In the genomic region with DNA sequence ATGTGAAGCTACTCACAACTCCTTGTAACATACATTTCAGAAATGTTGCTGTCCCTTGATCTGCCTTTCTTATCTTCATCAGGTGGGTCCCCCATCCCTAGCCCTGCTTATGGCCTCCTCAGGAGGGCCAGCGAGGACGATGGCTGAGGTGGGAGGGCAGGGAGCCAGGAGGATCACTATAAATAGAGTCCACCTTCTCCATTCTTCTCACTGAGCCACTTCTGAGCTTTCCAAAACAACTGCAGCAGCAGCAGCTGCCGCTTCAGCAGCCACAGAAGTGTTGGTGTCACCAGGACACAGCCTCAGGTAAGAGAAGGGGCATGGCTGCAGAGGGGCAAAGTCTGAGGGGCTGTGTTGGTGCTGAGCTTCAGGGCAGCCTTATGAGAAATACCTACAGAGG, we compare ENCODE assay signal across 2 cellular contexts.
TF ChIP-seq lines count a peak whose summit lies in the region.

No MANE protein-coding gene starts in this region.

TF ChIP-seq in IMR-90, 13 proteins besides CTCF, POLR2A, EP300 and RAD21:
- TF ChIP-seq, protein P1, sequence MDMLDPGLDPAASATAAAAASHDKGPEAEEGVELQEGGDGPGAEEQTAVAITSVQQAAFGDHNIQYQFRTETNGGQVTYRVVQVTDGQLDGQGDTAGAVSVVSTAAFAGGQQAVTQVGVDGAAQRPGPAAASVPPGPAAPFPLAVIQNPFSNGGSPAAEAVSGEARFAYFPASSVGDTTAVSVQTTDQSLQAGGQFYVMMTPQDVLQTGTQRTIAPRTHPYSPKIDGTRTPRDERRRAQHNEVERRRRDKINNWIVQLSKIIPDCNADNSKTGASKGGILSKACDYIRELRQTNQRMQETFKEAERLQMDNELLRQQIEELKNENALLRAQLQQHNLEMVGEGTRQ (IDR thresholded peaks at IDR 0.05; ENCODE audit: low read depth, low read length), result no peak
- TF ChIP-seq RFX5 (IDR thresholded peaks at IDR 0.05; ENCODE audit: low read depth, low read length) (no peak), MAFK (IDR thresholded peaks at IDR 0.05; ENCODE audit: low read depth, low read length) (no peak), SMC3 (IDR thresholded peaks at IDR 0.05; ENCODE audit: low read depth, low read length) (no peak), CEBPB (IDR thresholded peaks at IDR 0.05; ENCODE audit: low read depth, low read length) (no peak), MAZ (IDR thresholded peaks at IDR 0.05; ENCODE audit: borderline replicate concordance, low read depth, low read length) (no peak), MXI1 (IDR thresholded peaks at IDR 0.05; ENCODE audit: borderline replicate concordance, low read depth, low read length) (no peak), CHD1 (IDR thresholded peaks at IDR 0.05; ENCODE audit: low read depth, low read length) (no peak), NFE2L2 (IDR thresholded peaks at IDR 0.05; ENCODE audit: low read depth, low read length) (no peak)

TF ChIP-seq in HepG2, 621 proteins besides CTCF, POLR2A, EP300 and RAD21:
- TF ChIP-seq ZNF251 (CRISPR knock-in tag; IDR thresholded peaks at IDR 0.05) (no peak), ZNF232 (CRISPR knock-in tag; IDR thresholded peaks at IDR 0.05; ENCODE audit: borderline replicate concordance) (no peak), ARHGAP35 (CRISPR knock-in tag; IDR thresholded peaks at IDR 0.05; ENCODE audit: borderline replicate concordance) (no peak), MATR3 (CRISPR knock-in tag; IDR thresholded peaks at IDR 0.05) (no peak), ZNF546 (CRISPR knock-in tag; conservative IDR thresholded peaks at IDR 0.05) (no peak), MTF2 (CRISPR knock-in tag; IDR thresholded peaks at IDR 0.05; ENCODE audit: borderline replicate concordance) (no peak), HES4 (CRISPR knock-in tag; IDR thresholded peaks at IDR 0.05; ENCODE audit: borderline replicate concordance) (no peak), FOSL1 (CRISPR knock-in tag; IDR thresholded peaks at IDR 0.05; ENCODE audit: borderline replicate concordance) (no peak), ZNF431 (CRISPR knock-in tag; IDR thresholded peaks at IDR 0.05; ENCODE audit: borderline replicate concordance, low read depth) (no peak)
- TF ChIP-seq, protein P2, sequence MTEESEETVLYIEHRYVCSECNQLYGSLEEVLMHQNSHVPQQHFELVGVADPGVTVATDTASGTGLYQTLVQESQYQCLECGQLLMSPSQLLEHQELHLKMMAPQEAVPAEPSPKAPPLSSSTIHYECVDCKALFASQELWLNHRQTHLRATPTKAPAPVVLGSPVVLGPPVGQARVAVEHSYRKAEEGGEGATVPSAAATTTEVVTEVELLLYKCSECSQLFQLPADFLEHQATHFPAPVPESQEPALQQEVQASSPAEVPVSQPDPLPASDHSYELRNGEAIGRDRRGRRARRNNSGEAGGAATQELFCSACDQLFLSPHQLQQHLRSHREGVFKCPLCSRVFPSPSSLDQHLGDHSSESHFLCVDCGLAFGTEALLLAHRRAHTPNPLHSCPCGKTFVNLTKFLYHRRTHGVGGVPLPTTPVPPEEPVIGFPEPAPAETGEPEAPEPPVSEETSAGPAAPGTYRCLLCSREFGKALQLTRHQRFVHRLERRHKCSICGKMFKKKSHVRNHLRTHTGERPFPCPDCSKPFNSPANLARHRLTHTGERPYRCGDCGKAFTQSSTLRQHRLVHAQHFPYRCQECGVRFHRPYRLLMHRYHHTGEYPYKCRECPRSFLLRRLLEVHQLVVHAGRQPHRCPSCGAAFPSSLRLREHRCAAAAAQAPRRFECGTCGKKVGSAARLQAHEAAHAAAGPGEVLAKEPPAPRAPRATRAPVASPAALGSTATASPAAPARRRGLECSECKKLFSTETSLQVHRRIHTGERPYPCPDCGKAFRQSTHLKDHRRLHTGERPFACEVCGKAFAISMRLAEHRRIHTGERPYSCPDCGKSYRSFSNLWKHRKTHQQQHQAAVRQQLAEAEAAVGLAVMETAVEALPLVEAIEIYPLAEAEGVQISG (CRISPR knock-in tag; IDR thresholded peaks at IDR 0.05), result no peak
- TF ChIP-seq, protein P3, sequence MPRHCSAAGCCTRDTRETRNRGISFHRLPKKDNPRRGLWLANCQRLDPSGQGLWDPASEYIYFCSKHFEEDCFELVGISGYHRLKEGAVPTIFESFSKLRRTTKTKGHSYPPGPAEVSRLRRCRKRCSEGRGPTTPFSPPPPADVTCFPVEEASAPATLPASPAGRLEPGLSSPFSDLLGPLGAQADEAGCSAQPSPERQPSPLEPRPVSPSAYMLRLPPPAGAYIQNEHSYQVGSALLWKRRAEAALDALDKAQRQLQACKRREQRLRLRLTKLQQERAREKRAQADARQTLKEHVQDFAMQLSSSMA (CRISPR knock-in tag; IDR thresholded peaks at IDR 0.05), result no peak
- TF ChIP-seq, protein P4, sequence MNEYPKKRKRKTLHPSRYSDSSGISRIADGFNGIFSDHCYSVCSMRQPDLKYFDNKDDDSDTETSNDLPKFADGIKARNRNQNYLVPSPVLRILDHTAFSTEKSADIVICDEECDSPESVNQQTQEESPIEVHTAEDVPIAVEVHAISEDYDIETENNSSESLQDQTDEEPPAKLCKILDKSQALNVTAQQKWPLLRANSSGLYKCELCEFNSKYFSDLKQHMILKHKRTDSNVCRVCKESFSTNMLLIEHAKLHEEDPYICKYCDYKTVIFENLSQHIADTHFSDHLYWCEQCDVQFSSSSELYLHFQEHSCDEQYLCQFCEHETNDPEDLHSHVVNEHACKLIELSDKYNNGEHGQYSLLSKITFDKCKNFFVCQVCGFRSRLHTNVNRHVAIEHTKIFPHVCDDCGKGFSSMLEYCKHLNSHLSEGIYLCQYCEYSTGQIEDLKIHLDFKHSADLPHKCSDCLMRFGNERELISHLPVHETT (CRISPR knock-in tag; conservative IDR thresholded peaks at IDR 0.05), result no peak
- TF ChIP-seq, protein P5, sequence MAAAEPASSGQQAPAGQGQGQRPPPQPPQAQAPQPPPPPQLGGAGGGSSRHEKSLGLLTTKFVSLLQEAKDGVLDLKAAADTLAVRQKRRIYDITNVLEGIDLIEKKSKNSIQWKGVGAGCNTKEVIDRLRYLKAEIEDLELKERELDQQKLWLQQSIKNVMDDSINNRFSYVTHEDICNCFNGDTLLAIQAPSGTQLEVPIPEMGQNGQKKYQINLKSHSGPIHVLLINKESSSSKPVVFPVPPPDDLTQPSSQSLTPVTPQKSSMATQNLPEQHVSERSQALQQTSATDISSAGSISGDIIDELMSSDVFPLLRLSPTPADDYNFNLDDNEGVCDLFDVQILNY (CRISPR knock-in tag; conservative IDR thresholded peaks at IDR 0.05), result no peak
- TF ChIP-seq, protein P6, sequence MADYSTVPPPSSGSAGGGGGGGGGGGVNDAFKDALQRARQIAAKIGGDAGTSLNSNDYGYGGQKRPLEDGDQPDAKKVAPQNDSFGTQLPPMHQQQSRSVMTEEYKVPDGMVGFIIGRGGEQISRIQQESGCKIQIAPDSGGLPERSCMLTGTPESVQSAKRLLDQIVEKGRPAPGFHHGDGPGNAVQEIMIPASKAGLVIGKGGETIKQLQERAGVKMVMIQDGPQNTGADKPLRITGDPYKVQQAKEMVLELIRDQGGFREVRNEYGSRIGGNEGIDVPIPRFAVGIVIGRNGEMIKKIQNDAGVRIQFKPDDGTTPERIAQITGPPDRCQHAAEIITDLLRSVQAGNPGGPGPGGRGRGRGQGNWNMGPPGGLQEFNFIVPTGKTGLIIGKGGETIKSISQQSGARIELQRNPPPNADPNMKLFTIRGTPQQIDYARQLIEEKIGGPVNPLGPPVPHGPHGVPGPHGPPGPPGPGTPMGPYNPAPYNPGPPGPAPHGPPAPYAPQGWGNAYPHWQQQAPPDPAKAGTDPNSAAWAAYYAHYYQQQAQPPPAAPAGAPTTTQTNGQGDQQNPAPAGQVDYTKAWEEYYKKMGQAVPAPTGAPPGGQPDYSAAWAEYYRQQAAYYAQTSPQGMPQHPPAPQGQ (CRISPR knock-in tag; IDR thresholded peaks at IDR 0.05; ENCODE audit: borderline replicate concordance), result no peak
